11 cellular contexts compared by ENCODE assay signal in genomic region chr5:68243681-68244080, GRCh38. TPM values are rescaled to one million over a fixed set of nuclear protein-coding genes. Genes with fewer than 3 reads are reported as not detected.
DNase-seq lines count a peak whose midpoint lies in the region; ATAC-seq and TF ChIP-seq lines count a peak whose summit lies in the region.
"Had no signal": no experiment of that assay in that cellular context is flagged by ENCODE, and none has a peak within 500 bp of the region (broad histone marks: within the 10 kb centered on the region; RNA-seq: fewer than 3 reads in every experiment).

No MANE protein-coding gene starts in this region.

- H3K9me3 Mint-ChIP-seq in activated CD8-positive, alpha-beta memory T cell treated with anti-CD3 and anti-CD28 coated beads, Interleukin-2, amount 10 ng/mL, durations not matched to agents 7 days and 5 days (ENCODE audit: low read depth) = no peaks in the 10 kb centered on the region
- no peaks in the 10 kb centered on the region for H3K9me3 Mint-ChIP-seq in stimulated activated effector memory CD8-positive, alpha-beta T cell treated with anti-CD3 and anti-CD28 coated beads, Interleukin-12 subunit alpha, Interleukin-12 subunit beta, amount 100 ng/mL, for 72 hours

- peaks cover 34% of the 10 kb centered on the region for H3K36me3 Mint-ChIP-seq in activated CD8-positive, alpha-beta memory T cell treated with anti-CD3 and anti-CD28 coated beads, Interleukin-2, amount 10 ng/mL, durations not matched to agents 7 days and 5 days
- H3K36me3 Mint-ChIP-seq in stimulated activated effector memory CD8-positive, alpha-beta T cell treated with anti-CD3 and anti-CD28 coated beads, Interleukin-12 subunit alpha, Interleukin-12 subunit beta, amount 100 ng/mL, for 72 hours = peaks cover 9% of the 10 kb centered on the region

- peaks cover 59% of the 10 kb centered on the region for H3K4me1 Mint-ChIP-seq in activated CD8-positive, alpha-beta memory T cell treated with anti-CD3 and anti-CD28 coated beads, Interleukin-2, amount 10 ng/mL, durations not matched to agents 7 days and 5 days
- H3K4me1 Mint-ChIP-seq in stimulated activated effector memory CD8-positive, alpha-beta T cell treated with anti-CD3 and anti-CD28 coated beads, Interleukin-12 subunit alpha, Interleukin-12 subunit beta, amount 100 ng/mL, for 72 hours = peaks cover 63% of the 10 kb centered on the region

- CTCF ChIA-PET in activated CD8-positive, alpha-beta memory T cell treated with anti-CD3 and anti-CD28 coated beads, Interleukin-2, amount 10 ng/mL, durations not matched to agents 7 days and 5 days (lab: Charles Lee) = interaction anchor here (1.0 to 1.7 kb wide), 6 partner anchors 9 to 37 kb away, joined by 3 to 4 read pairs (median 3); no protein-coding TSS in a partner anchor

- peak overlapping the region; percentile 86 for H3K27ac Mint-ChIP-seq in activated CD8-positive, alpha-beta memory T cell treated with anti-CD3 and anti-CD28 coated beads, Interleukin-2, amount 10 ng/mL, durations not matched to agents 7 days and 5 days
- peak overlapping the region; percentile 81 for H3K27ac Mint-ChIP-seq in stimulated activated effector memory CD8-positive, alpha-beta T cell treated with anti-CD3 and anti-CD28 coated beads, Interleukin-12 subunit alpha, Interleukin-12 subunit beta, amount 100 ng/mL, for 72 hours
- H3K27ac Mint-ChIP-seq: neural progenitor cell had no signal

- peak overlapping the region in 1 of 2 donors; percentile 62 for H3K27ac ChIP-seq in coronary artery
- H3K27ac ChIP-seq: neural progenitor cell had no signal

- TF ChIP-seq CTCF in coronary artery (IDR thresholded peaks at IDR 0.05) = no peak

- peak overlapping the region; percentile 43 for H3K4me3 Mint-ChIP-seq in activated CD8-positive, alpha-beta memory T cell treated with anti-CD3 and anti-CD28 coated beads, Interleukin-2, amount 10 ng/mL, durations not matched to agents 7 days and 5 days
- H3K4me3 Mint-ChIP-seq in stimulated activated effector memory CD8-positive, alpha-beta T cell treated with anti-CD3 and anti-CD28 coated beads, Interleukin-12 subunit alpha, Interleukin-12 subunit beta, amount 100 ng/mL, for 72 hours = peak overlapping the region; percentile 33

- no peak for DNase-seq in activated CD8-positive, alpha-beta memory T cell treated with anti-CD3 and anti-CD28 coated beads, Interleukin-2, amount 10 ng/mL, durations not matched to agents 7 days and 5 days
- DNase-seq in activated CD8-positive, alpha-beta memory T cell treated with anti-CD3 and anti-CD28 coated beads for 24 hours = no peak
- DNase-seq in NCI-H1436 treated with DMSO at 0.1 percent for 48 hours (lab: John Stamatoyannopoulos, UW) (peak; percentile 66), coronary artery (ENCODE audit: low spot score) (no peak), NCI-H345 (lab: John Stamatoyannopoulos, UW) (no peak)
- DNase-seq in stimulated activated effector memory CD8-positive, alpha-beta T cell treated with anti-CD3 and anti-CD28 coated beads, Interleukin-12 subunit alpha, Interleukin-12 subunit beta, amount 100 ng/mL, for 72 hours (ENCODE audit: low spot score in 2 of 2) = no peak
- DNase-seq in activated CD8-positive, alpha-beta memory T cell treated with anti-CD3 and anti-CD28 coated beads, Interleukin-2, amount 50 U/mL, for 4 hours = no peak
- DNase-seq: effector CD4-positive, alpha-beta T cell; PC-3 had no signal

- no peaks in the 10 kb centered on the region for H3K27me3 Mint-ChIP-seq in activated CD8-positive, alpha-beta memory T cell treated with anti-CD3 and anti-CD28 coated beads, Interleukin-2, amount 10 ng/mL, durations not matched to agents 7 days and 5 days

- peak; percentile 40 for ATAC-seq in activated CD8-positive, alpha-beta memory T cell treated with anti-CD3 and anti-CD28 coated beads, Interleukin-2, amount 10 ng/mL, durations not matched to agents 7 days and 5 days
- no peak for ATAC-seq in stimulated activated effector memory CD8-positive, alpha-beta T cell treated with anti-CD3 and anti-CD28 coated beads, Interleukin-12 subunit alpha, Interleukin-12 subunit beta, amount 100 ng/mL, for 72 hours
- ATAC-seq in GM18498 (IDR thresholded peaks at IDR 0.05; ENCODE audit: unreplicated experiment) = no peak
- ATAC-seq: PC-3 had no signal

- peak overlapping the region; percentile 29 for H3K4me3 ChIP-seq in coronary artery
- H3K4me3 ChIP-seq: neural progenitor cell had no signal

RNA-seq across cellular contexts. Expression of gene PIK3R1, which starts 28.1 kb away (rescaled TPM):
- 10 to 100 TPM; 78.4 to 84.7 TPM for total RNA-seq in activated CD8-positive, alpha-beta memory T cell treated with anti-CD3 and anti-CD28 coated beads, Interleukin-2, amount 10 ng/mL, durations not matched to agents 7 days and 5 days
